In the genomic region with DNA sequence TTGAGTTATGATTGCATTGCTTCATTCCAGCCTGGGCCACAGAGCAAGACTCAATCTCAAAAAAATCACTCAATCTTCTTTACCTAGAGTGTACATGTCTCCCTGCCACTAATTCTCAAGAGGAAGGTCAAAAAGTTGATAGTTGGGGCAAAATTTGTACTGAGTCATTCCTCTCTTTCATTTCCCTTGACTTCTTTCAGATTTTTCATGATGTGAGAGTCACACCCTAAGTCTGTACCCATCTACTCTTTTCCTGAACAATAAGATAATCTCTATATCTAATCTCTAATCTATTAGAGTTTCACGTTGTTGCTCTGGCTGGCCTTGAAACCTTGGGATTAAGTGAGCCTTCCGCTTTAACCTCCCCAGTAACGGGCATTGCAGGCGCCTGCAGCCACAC, we compare ENCODE assay signal across 24 cellular contexts. TPM values are rescaled to one million over a fixed set of nuclear protein-coding genes. Genes with fewer than 3 reads are reported as not detected.
DNase-seq lines count a peak whose midpoint lies in the region; ATAC-seq and TF ChIP-seq lines count a peak whose summit lies in the region.
"Had no signal": no experiment of that assay in that cellular context is flagged by ENCODE, and none has a peak within 500 bp of the region (broad histone marks: within the 10 kb centered on the region; RNA-seq: fewer than 3 reads in every experiment).

No MANE protein-coding gene starts in this region.

- H3K4me3 Mint-ChIP-seq in activated naive CD4-positive, alpha-beta T cell treated with anti-CD3 and anti-CD28 coated beads, Interleukin-2, amount 10 ng/mL, durations not matched to agents 7 days and 5 days: peak overlapping the region; percentile 1
- no peak overlapping the region for H3K4me3 Mint-ChIP-seq in type B pancreatic cell
- H3K4me3 Mint-ChIP-seq: nephron progenitor cell had no signal

- H3K9me3 Mint-ChIP-seq in activated naive CD4-positive, alpha-beta T cell treated with anti-CD3 and anti-CD28 coated beads, Interleukin-2, amount 10 ng/mL, durations not matched to agents 7 days and 5 days: peaks cover 17% of the 10 kb centered on the region
- H3K9me3 Mint-ChIP-seq in type B pancreatic cell: no peaks in the 10 kb centered on the region
- H3K9me3 Mint-ChIP-seq: activated naive CD4-positive, alpha-beta T cell treated with anti-CD3 and anti-CD28 coated beads for 36 hours had no signal

- peaks cover 7% of the 10 kb centered on the region for H3K36me3 Mint-ChIP-seq in activated naive CD4-positive, alpha-beta T cell treated with anti-CD3 and anti-CD28 coated beads, Interleukin-2, amount 10 ng/mL, durations not matched to agents 7 days and 5 days
- no peaks in the 10 kb centered on the region for H3K36me3 Mint-ChIP-seq in type B pancreatic cell

- H3K27ac Mint-ChIP-seq in activated naive CD4-positive, alpha-beta T cell treated with anti-CD3 and anti-CD28 coated beads, Interleukin-2, amount 10 ng/mL, durations not matched to agents 7 days and 5 days: peak overlapping the region; percentile 90
- H3K27ac Mint-ChIP-seq in type B pancreatic cell: no peak overlapping the region
- H3K27ac Mint-ChIP-seq: activated naive CD4-positive, alpha-beta T cell treated with anti-CD3 and anti-CD28 coated beads for 36 hours had no signal

- H3K4me1 Mint-ChIP-seq in activated naive CD4-positive, alpha-beta T cell treated with anti-CD3 and anti-CD28 coated beads, Interleukin-2, amount 10 ng/mL, durations not matched to agents 7 days and 5 days: peaks cover 18% of the 10 kb centered on the region
- no peaks in the 10 kb centered on the region for H3K4me1 Mint-ChIP-seq in type B pancreatic cell (ENCODE audit: unreplicated experiment)

- 61 to 74% (median 71%) methylated on average over 4 of the region's 4 CpGs for WGBS in adipose tissue, 3 donors

- no peak for TF ChIP-seq CTCF in type B pancreatic cell (conservative IDR thresholded peaks at IDR 0.05)

- CTCF ChIA-PET in activated naive CD4-positive, alpha-beta T cell treated with anti-CD3 and anti-CD28 coated beads, Interleukin-2, amount 10 ng/mL, durations not matched to agents 7 days and 5 days (lab: Charles Lee): no interaction called here

- no peak for ATAC-seq in HG03521 (IDR thresholded peaks at IDR 0.05; ENCODE audit: unreplicated experiment)
- ATAC-seq: esophagus mucosa, HepG2 had no signal

- peaks cover 5% of the 10 kb centered on the region for H3K27me3 Mint-ChIP-seq in activated naive CD4-positive, alpha-beta T cell treated with anti-CD3 and anti-CD28 coated beads, Interleukin-2, amount 10 ng/mL, durations not matched to agents 7 days and 5 days
- no peaks in the 10 kb centered on the region for H3K27me3 Mint-ChIP-seq in type B pancreatic cell

- no peak for DNase-seq in activated naive CD4-positive, alpha-beta T cell treated with anti-CD3 and anti-CD28 coated beads, Interleukin-2, amount 10 ng/mL, durations not matched to agents 7 days and 5 days
- no peak for DNase-seq in activated naive CD4-positive, alpha-beta T cell treated with Interleukin-2 at 50 U/mL for 16 hours
- DNase-seq in MV-4-11 (lab: John Stamatoyannopoulos, UW): peak; percentile 12
- DNase-seq in type B pancreatic cell (ENCODE audit: extremely low spot score, unreplicated experiment): no peak
- no peak for DNase-seq in NCI-H526 (lab: John Stamatoyannopoulos, UW)
- DNase-seq in stimulated activated CD4-positive, alpha-beta T cell treated with anti-CD3 and anti-CD28 coated beads, Interleukin-12 subunit alpha, Interleukin-12 subunit beta, amount 100 ng/mL, for 4 hours: no peak
- DNase-seq: HCEC 1CT; NCI-H2029 treated with DMSO at 0.1 percent for 48 hours; NCI-H524 treated with DMSO at 0.1 percent for 48 hours; nephron progenitor cell; PC-9; stimulated activated naive CD4-positive, alpha-beta T cell treated with Interleukin-2 at 50 U/mL for 16 hours; uterus had no signal

- peak overlapping the region; percentile 15 for H3K27ac ChIP-seq in adipose tissue (ENCODE audit: low read depth, low read length)
- H3K27ac ChIP-seq: PC-9, prostate gland, SK-N-MC, uterus had no signal

RNA-seq across cellular contexts. Expression of gene BRDT, which starts 1.1 kb away (rescaled TPM):
- polyA plus RNA-seq in adipose tissue: not detected
- not detected in 2 replicates for total RNA-seq in type B pancreatic cell (ENCODE audit: low replicate concordance)
- total RNA-seq: activated naive CD4-positive, alpha-beta T cell treated with anti-CD3 and anti-CD28 coated beads for 36 hours; bronchial epithelial cell; dermis microvascular lymphatic vessel endothelial cell; esophagus mucosa; HepG2; lung microvascular endothelial cell; PC-9; smooth muscle cell had no signal
- polyA plus RNA-seq: HepG2, smooth muscle cell had no signal
